Comparison of ENCODE assay signal across 16 cellular contexts in the genomic region with DNA sequence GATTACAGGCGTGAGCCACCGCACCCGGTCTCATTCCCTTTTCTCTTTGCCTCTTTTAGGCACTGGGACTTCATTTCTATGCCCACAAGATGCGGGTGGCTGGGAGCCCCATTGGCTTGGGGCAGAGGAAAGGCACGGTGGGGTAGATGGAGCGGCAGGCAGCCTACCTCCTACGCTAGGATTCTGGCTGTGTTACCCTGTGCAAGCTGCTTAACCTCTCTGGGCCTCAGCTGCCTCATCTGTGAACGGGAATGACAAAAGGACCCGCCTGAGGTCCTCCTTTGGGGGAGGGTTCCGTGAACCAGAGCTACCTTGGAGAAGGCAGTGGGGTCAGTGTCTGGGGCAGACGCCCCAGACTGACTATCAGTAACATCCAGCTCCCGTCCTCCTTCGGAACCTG. TPM values are rescaled to one million over a fixed set of nuclear protein-coding genes. Genes with fewer than 3 reads are reported as not detected.
A peak's percentile ranks its signal among the peaks of the same experiment; 100 is the strongest.
DNase-seq lines count a peak whose midpoint lies in the region; ATAC-seq, FAIRE-seq and TF ChIP-seq lines count a peak whose summit lies in the region.
"Had no signal": no experiment of that assay in that cellular context is flagged by ENCODE, and none has a peak within 500 bp of the region (broad histone marks: within the 10 kb centered on the region; RNA-seq: fewer than 3 reads in every experiment).

No MANE protein-coding gene starts in this region.

- no peak overlapping the region for H4K8ac ChIP-seq in neuronal stem cell (ENCODE audit: low read depth, low read length)

- TF ChIP-seq CTCF in K562 (IDR thresholded peaks at IDR 0.05 in 2 of 3, conservative IDR thresholded peaks at IDR 0.05 in 1 of 3; ENCODE audit: insufficient read depth in 2 of 3, low read depth in 1 of 3, low read length in 3 of 3) (no peak), mammary epithelial cell (conservative IDR thresholded peaks at IDR 0.05 in 1 of 2, IDR thresholded peaks at IDR 0.05 in 1 of 2; ENCODE audit: extremely low read depth in 1 of 2, insufficient read depth in 1 of 2, low read depth in 1 of 2, low read length in 2 of 2) (no peak), type B pancreatic cell (conservative IDR thresholded peaks at IDR 0.05) (no peak)

- peak overlapping the region; percentile 71 to 95 (median 85) for H3K4me2 ChIP-seq in BLaER1 treated with 17β-estradiol and CSF1 and Interleukin-3, amounts not matched to agents 10 nM and 100 nM
- H3K4me2 ChIP-seq in K562 (ENCODE audit: insufficient read depth, low read length) (no peak overlapping the region), neuronal stem cell (ENCODE audit: insufficient read depth, low read length, poor library complexity, severe bottlenecking) (no peak overlapping the region), mammary epithelial cell (ENCODE audit: insufficient read depth, low read depth, low read length) (no peak overlapping the region)

- H3K27ac Mint-ChIP-seq in type B pancreatic cell: no peak overlapping the region
- H3K27ac Mint-ChIP-seq: CD8-positive, alpha-beta T cell had no signal

- peaks cover 2% of the 10 kb centered on the region for H3K79me1 ChIP-seq in neuronal stem cell (ENCODE audit: low read depth, low read length)

- intact Hi-C loops in K562 (cut with micrococcal nuclease): loop anchor here (5.0 kb wide), 1 partner anchor 40 kb away; no protein-coding TSS in a partner anchor
- intact Hi-C loops in mammary epithelial cell (cut with micrococcal nuclease): no loop called here

- 55% methylated on average over 13 of the region's 13 CpGs for WGBS in K562 (ENCODE audit: insufficient coverage, low coverage, missing lambda C conversion rate)
- no CpG with 5 or more reads among the region's 13 CpGs for WGBS in neuronal stem cell (ENCODE audit: extremely low coverage in 2 of 2, insufficient read length in 2 of 2, insufficient replicate concordance in 1 of 2), 2 donors
- WGBS in mammary epithelial cell (ENCODE audit: low coverage, missing lambda C conversion rate): 90% methylated on average over 13 of the region's 13 CpGs

- H2AFZ ChIP-seq in K562 (ENCODE audit: low read depth, low read length): no peak overlapping the region
- H2AFZ ChIP-seq in neuronal stem cell (ENCODE audit: low read length): no peak overlapping the region
- no peak overlapping the region for H2AFZ ChIP-seq in mammary epithelial cell (ENCODE audit: low read depth, low read length)

- no peaks in the 10 kb centered on the region for H3K36me3 Mint-ChIP-seq in type B pancreatic cell

- H4K20me1 ChIP-seq in BLaER1 treated with 17β-estradiol and CSF1 and Interleukin-3, amounts not matched to agents 10 nM and 100 nM: peaks cover 0 to 54% (median 25%) of the 10 kb centered on the region in 11 experiments; a peak in 19 of 22 replicates
- no peaks in the 10 kb centered on the region for H4K20me1 ChIP-seq in K562 (replicated peaks; ENCODE audit: control insufficient read depth, insufficient read depth, low read length)
- H4K20me1 ChIP-seq in mammary epithelial cell (ENCODE audit: insufficient read depth, low read length): no peaks in the 10 kb centered on the region

- peaks cover 13% of the 10 kb centered on the region for H3K27me3 Mint-ChIP-seq in type B pancreatic cell

- no peak overlapping the region for H3K4me3 ChIP-seq in BLaER1 treated with 17β-estradiol and CSF1 and Interleukin-3, amounts not matched to agents 10 nM and 100 nM
- H3K4me3 ChIP-seq in K562 (no peak overlapping the region), neuronal stem cell (ENCODE audit: low read length in 2 of 2) (no peak overlapping the region), mammary epithelial cell (replicated peaks in 1 of 3; ENCODE audit: insufficient read depth in 1 of 3, low read depth in 2 of 3, low read length in 3 of 3) (no peak overlapping the region)

- H3K36me3 ChIP-seq in BLaER1 treated with 17β-estradiol and CSF1 and Interleukin-3, amounts not matched to agents 10 nM and 100 nM: peaks cover 6 to 17% (median 15%) of the 10 kb centered on the region in 11 experiments; a peak in 20 of 22 replicates
- H3K36me3 ChIP-seq in K562 (ENCODE audit: control insufficient read depth, insufficient read depth, low read length) (peaks cover 8% of the 10 kb centered on the region; the same call in 1 of the 3 replicates), neuronal stem cell (replicated peaks in 1 of 2; ENCODE audit: control insufficient read depth in 2 of 2, insufficient read depth in 2 of 2, low read length in 2 of 2) (peaks cover 4 to 11% of the 10 kb centered on the region in 2 donors), mammary epithelial cell (ENCODE audit: insufficient read depth, low read length) (no peaks in the 10 kb centered on the region)

- no peak overlapping the region for H3K4ac ChIP-seq in neuronal stem cell (ENCODE audit: low read length)

- TF ChIP-seq RAD21 in K562 (CRISPR knock-in tag; conservative IDR thresholded peaks at IDR 0.05 in 1 of 2, IDR thresholded peaks at IDR 0.05 in 1 of 2): no peak

- CTCF ChIA-PET in K562 (lab: Yijun Ruan, JAX; ENCODE audit: low intra/inter-chr PET ratio): no interaction called here
- CTCF ChIA-PET in mammary epithelial cell (lab: Charles Lee; ENCODE audit: low non-redundant PET): no interaction called here

- BruUV-seq in K562 (replicated peaks; lab: Mats Ljungman, UMichigan): no TSS peak
- no TSS peak for BruUV-seq in mammary epithelial cell (replicated peaks; lab: Mats Ljungman, UMichigan)

- FAIRE-seq in K562 (lab: Jason Lieb, UNC): no peak
- FAIRE-seq: A204.1 had no signal

- TF ChIP-seq POLR2A in K562 (conservative IDR thresholded peaks at IDR 0.05): no peak

- H3K4me1 Mint-ChIP-seq in type B pancreatic cell (ENCODE audit: unreplicated experiment): no peaks in the 10 kb centered on the region

- H3K14ac ChIP-seq in neuronal stem cell (ENCODE audit: low read length): no peak overlapping the region

- H3K27me3 ChIP-seq in BLaER1 treated with 17β-estradiol and CSF1 and Interleukin-3, amounts not matched to agents 10 nM and 100 nM: peaks cover 0 to 10% (median 4%) of the 10 kb centered on the region in 11 experiments; a peak in 10 of 22 replicates
- H3K27me3 ChIP-seq in K562 (ENCODE audit: control insufficient read depth in 2 of 2, insufficient read depth in 2 of 2, low read length in 2 of 2): no peaks in the 10 kb centered on the region
- no peaks in the 10 kb centered on the region for H3K27me3 ChIP-seq in neuronal stem cell (ENCODE audit: control insufficient read depth in 3 of 3, insufficient read depth in 3 of 3, low read depth in 1 of 3, low read length in 3 of 3)
- H3K27me3 ChIP-seq in mammary epithelial cell (ENCODE audit: insufficient read depth, low read length): no peaks in the 10 kb centered on the region

- no peak overlapping the region for H2BK12ac ChIP-seq in neuronal stem cell (ENCODE audit: low read length)

- peaks cover 0 to 16% (median 12%) of the 10 kb centered on the region in 11 experiments; a peak in 17 of 22 replicates for H3K9me3 ChIP-seq in BLaER1 treated with 17β-estradiol and CSF1 and Interleukin-3, amounts not matched to agents 10 nM and 100 nM (replicated peaks in 1 of 11)
- H3K9me3 ChIP-seq in K562 (replicated peaks; ENCODE audit: control insufficient read depth, insufficient read depth, low read depth, low read length): peaks cover 12% of the 10 kb centered on the region
- H3K9me3 ChIP-seq in neuronal stem cell (replicated peaks in 1 of 2; ENCODE audit: control insufficient read depth in 2 of 2, insufficient read depth in 1 of 2, low read depth in 1 of 2, low read length in 2 of 2): peaks cover 5 to 11% of the 10 kb centered on the region in 2 donors
- peaks cover 5% of the 10 kb centered on the region for H3K9me3 ChIP-seq in mammary epithelial cell (replicated peaks; ENCODE audit: insufficient read depth, low read length)

- no peak overlapping the region for H4K91ac ChIP-seq in neuronal stem cell (ENCODE audit: low read depth, low read length, poor library complexity)

- no peak overlapping the region for H2BK5ac ChIP-seq in neuronal stem cell (ENCODE audit: low read length)

- DNase-seq in K562 (ENCODE audit: extremely low read depth in 1 of 4, low spot score in 3 of 4) (no peak), neuronal stem cell (ENCODE audit: low spot score) (no peak), mammary epithelial cell (no peak), type B pancreatic cell (ENCODE audit: extremely low spot score, unreplicated experiment) (no peak)
- DNase-seq in effector CD4-positive, alpha-beta T cell: no peak
- DNase-seq: ACHN; Calu3; CD8-positive, alpha-beta T cell; DMS79 treated with DMSO at 0.1 percent for 48 hours; GOT3; H7 had no signal

- H3K23ac ChIP-seq in neuronal stem cell (ENCODE audit: low read depth, low read length, poor library complexity): no peak overlapping the region

- peaks cover 51 to 77% (median 71%) of the 10 kb centered on the region in 10 experiments for H3K4me1 ChIP-seq in BLaER1 treated with 17β-estradiol and CSF1 and Interleukin-3, amounts not matched to agents 10 nM and 100 nM
- H3K4me1 ChIP-seq in K562 (replicated peaks in 1 of 2; ENCODE audit: control insufficient read depth in 2 of 2, insufficient read depth in 2 of 2, low read length in 2 of 2) (peaks cover 3 to 39% of the 10 kb centered on the region in 2 experiments; a peak in 3 of 5 replicates), neuronal stem cell (ENCODE audit: control insufficient read depth in 2 of 2, insufficient read depth in 1 of 2, low read depth in 1 of 2, low read length in 2 of 2) (peaks cover 4 to 13% of the 10 kb centered on the region in 2 donors), mammary epithelial cell (ENCODE audit: insufficient read depth, low read length) (no peaks in the 10 kb centered on the region)

- no peak overlapping the region for H3K4me3 Mint-ChIP-seq in type B pancreatic cell
- H3K4me3 Mint-ChIP-seq: CD8-positive, alpha-beta T cell had no signal

- H2BK15ac ChIP-seq in neuronal stem cell (ENCODE audit: low read length): no peak overlapping the region

- dilution Hi-C loops in mammary epithelial cell (cut with HindIII; ENCODE audit: low sequenced_read_pairs): loop anchor here (5.0 kb wide), 1 partner anchor 40 kb away; no protein-coding TSS in a partner anchor

- H3K9ac ChIP-seq in BLaER1 treated with 17β-estradiol and CSF1 and Interleukin-3, amounts not matched to agents 10 nM and 100 nM: peak overlapping the region in 6 of 11 experiments; percentile 28 to 60 (median 54); a peak in 8 of 22 replicates
- H3K9ac ChIP-seq in K562 (ENCODE audit: insufficient read depth in 1 of 2, low read depth in 2 of 2, low read length in 2 of 2) (peak overlapping the region in 1 of 2 experiments; percentile 55; a peak in 1 of 4 replicates), neuronal stem cell (ENCODE audit: low read depth, low read length, poor library complexity) (no peak overlapping the region), mammary epithelial cell (ENCODE audit: insufficient read depth, low read length) (no peak overlapping the region)

- H3K9me3 Mint-ChIP-seq in type B pancreatic cell: no peaks in the 10 kb centered on the region

- in situ Hi-C loops in K562 (cut with MboI) (loop anchor here (5.0 to 10.0 kb wide), 2 partner anchors 82 to 160 kb away; a partner anchor contains a TSS), mammary epithelial cell (cut with MboI; ENCODE audit: low sequenced_read_pairs in 2 of 2) (no loop called here)

- H2BK120ac ChIP-seq in neuronal stem cell (ENCODE audit: low read depth, low read length): no peak overlapping the region

- H3K79me2 ChIP-seq in K562 (ENCODE audit: control insufficient read depth, insufficient read depth, low read length): no peaks in the 10 kb centered on the region
- no peaks in the 10 kb centered on the region for H3K79me2 ChIP-seq in mammary epithelial cell (ENCODE audit: insufficient read depth, low read length)

- POLR2A ChIA-PET in K562 (lab: Yijun Ruan, JAX): interaction anchor here (0.5 to 4.2 kb wide), 5 partner anchors 10 to 149 kb away, joined by 3 to 13 read pairs (median 4); a partner anchor contains a TSS

- H2AK5ac ChIP-seq in neuronal stem cell (ENCODE audit: low read depth, low read length): peak overlapping the region; percentile 89

- no peak for ATAC-seq in K562
- no peak for ATAC-seq in GM19324 (IDR thresholded peaks at IDR 0.05; ENCODE audit: low FRiP score, unreplicated experiment)
- ATAC-seq: CD8-positive, alpha-beta T cell; HCT116 had no signal

- H3K27ac ChIP-seq in BLaER1 treated with 17β-estradiol and CSF1 and Interleukin-3, amounts not matched to agents 10 nM and 100 nM: peak overlapping the region in 5 of 11 experiments; percentile 48 to 69 (median 64); a peak in 5 of 22 replicates
- H3K27ac ChIP-seq in K562 (ENCODE audit: extremely low read depth, low read depth, low read length) (no peak overlapping the region), neuronal stem cell (replicated peaks; ENCODE audit: low read length) (no peak overlapping the region), mammary epithelial cell (ENCODE audit: insufficient read depth, low read depth, low read length) (no peak overlapping the region)

- H3K9me1 ChIP-seq in K562 (ENCODE audit: control insufficient read depth, insufficient read depth, low read length): no peaks in the 10 kb centered on the region

- no peak overlapping the region for H3K18ac ChIP-seq in neuronal stem cell (ENCODE audit: low read length)

- TF ChIP-seq EP300 in K562 (IDR thresholded peaks at IDR 0.05; ENCODE audit: low read length): no peak

RNA-seq across cellular contexts. Expression of a gene that starts 9.3 kb away (rescaled TPM):
- not detected in 2 replicates for total RNA-seq in K562 (2011; cell fraction: chromatin; rRNA removed; ENCODE audit: low replicate concordance)
- total RNA-seq in K562 (2011; cell fraction: nucleolus; rRNA removed): not detected in 2 replicates
- not detected in 2 replicates for total RNA-seq in K562 (2011; cell fraction: nucleoplasm; rRNA removed)
- total RNA-seq in K562 (2014; rRNA removed) (0.05 TPM in 1 of 2 replicates, not detected in the other), K562 (2014; rRNA removed; fragmentation: Illumina TruSeq; extraction: Trizol) (not detected in 2 replicates), K562 (2015; rRNA removed; fragmentation: Illumina TruSeq; extraction: Trizol) (not detected in 2 replicates), K562 (2021) (not detected in 2 replicates), mammary epithelial cell (not detected), type B pancreatic cell (ENCODE audit: low replicate concordance) (not detected in 2 replicates)
- polyA plus RNA-seq in K562 (2011; rRNA removed) (0.03 and 0.07 TPM in 2 replicates), K562 (2014; fragmentation: Illumina TruSeq; extraction: Trizol) (not detected in 2 replicates), K562 (2014; fragmentation: Nextera tagmentation; extraction: Ambion mirVana) (under 1 TPM in 1 of 2 experiments, not detected in 1; 0.03 TPM), K562 (2014; rRNA removed) (not detected in 2 replicates), mammary epithelial cell (not detected)
- polyA plus RNA-seq in K562 (2011; cell fraction: cytosol; rRNA removed): 0.06 and 0.07 TPM in 2 replicates
- polyA plus RNA-seq in K562 (2011; cell fraction: nucleus; rRNA removed): not detected in 2 replicates
- 0.47 and 1.6 TPM in 2 replicates for polyA plus RNA-seq in K562 (2012)
- polyA minus RNA-seq in K562 (2011; rRNA and poly(A)+ RNA removed): not detected in 2 replicates
- polyA minus RNA-seq in K562 (2011; cell fraction: cytosol; rRNA and poly(A)+ RNA removed): not detected in 2 replicates
- not detected in 2 replicates for polyA minus RNA-seq in K562 (2011; cell fraction: nucleus; rRNA and poly(A)+ RNA removed)
- polyA plus RNA-seq in neuronal stem cell (2013, experiment 1 of 2): 0.99 TPM
- 1.1 TPM for polyA plus RNA-seq in neuronal stem cell (2013, experiment 2 of 2)
- not detected for polyA minus RNA-seq in mammary epithelial cell
- total RNA-seq: Calu3 had no signal
- polyA plus RNA-seq: BJ had no signal

RNA-seq across cellular contexts. Expression of a gene that starts 11.1 kb away (rescaled TPM):
- total RNA-seq in K562 (2011; cell fraction: chromatin; rRNA removed; ENCODE audit: low replicate concordance): 46.8 and 94.0 TPM in 2 replicates
- 108 and 115 TPM in 2 replicates for total RNA-seq in K562 (2011; cell fraction: nucleolus; rRNA removed)
- total RNA-seq in K562 (2011; cell fraction: nucleoplasm; rRNA removed): 89.3 and 125 TPM in 2 replicates
- 408 and 578 TPM in 2 replicates for total RNA-seq in K562 (2014; rRNA removed)
- total RNA-seq in K562 (2014; rRNA removed; fragmentation: Illumina TruSeq; extraction: Trizol): 117 and 146 TPM in 2 replicates
- total RNA-seq in K562 (2015; rRNA removed; fragmentation: Illumina TruSeq; extraction: Trizol): 261 and 265 TPM in 2 replicates
- 284 and 286 TPM in 2 replicates for total RNA-seq in K562 (2021)
- 450 and 480 TPM in 2 replicates for polyA plus RNA-seq in K562 (2011; rRNA removed)
- polyA plus RNA-seq in K562 (2011; cell fraction: cytosol; rRNA removed): 1,525 and 1,825 TPM in 2 replicates
- 285 TPM in 2 replicates for polyA plus RNA-seq in K562 (2011; cell fraction: nucleus; rRNA removed)
- 272 and 399 TPM in 2 replicates for polyA plus RNA-seq in K562 (2012)
- 147 and 242 TPM in 2 replicates for polyA plus RNA-seq in K562 (2014; fragmentation: Illumina TruSeq; extraction: Trizol)
- 100 to 1,000 TPM in 1 of 2 experiments, 10 to 100 TPM in 1; 40.5 to 147 TPM for polyA plus RNA-seq in K562 (2014; fragmentation: Nextera tagmentation; extraction: Ambion mirVana)
- 650 and 690 TPM in 2 replicates for polyA plus RNA-seq in K562 (2014; rRNA removed)
- polyA minus RNA-seq in K562 (2011; rRNA and poly(A)+ RNA removed): 39.4 and 52.2 TPM in 2 replicates
- 59.3 and 94.0 TPM in 2 replicates for polyA minus RNA-seq in K562 (2011; cell fraction: cytosol; rRNA and poly(A)+ RNA removed)
- 39.6 and 56.8 TPM in 2 replicates for polyA minus RNA-seq in K562 (2011; cell fraction: nucleus; rRNA and poly(A)+ RNA removed)
- polyA plus RNA-seq in neuronal stem cell (2013, experiment 1 of 2): 368 TPM
- polyA plus RNA-seq in neuronal stem cell (2013, experiment 2 of 2): 371 TPM
- 10 to 100 TPM; 67.7 to 91.6 TPM for total RNA-seq in mammary epithelial cell
- 442 TPM for polyA plus RNA-seq in mammary epithelial cell
- 35.3 TPM for polyA minus RNA-seq in mammary epithelial cell
- 125 and 134 TPM in 2 replicates for total RNA-seq in type B pancreatic cell (ENCODE audit: low replicate concordance)

RNA-seq across cellular contexts. Expression of a gene that starts 11.2 kb away (rescaled TPM):
- total RNA-seq in K562 (2011; cell fraction: chromatin; rRNA removed; ENCODE audit: low replicate concordance): 147 and 415 TPM in 2 replicates
- 310 and 318 TPM in 2 replicates for total RNA-seq in K562 (2011; cell fraction: nucleolus; rRNA removed)
- 175 and 195 TPM in 2 replicates for total RNA-seq in K562 (2011; cell fraction: nucleoplasm; rRNA removed)
- 32.0 and 33.9 TPM in 2 replicates for total RNA-seq in K562 (2014; rRNA removed)
- total RNA-seq in K562 (2014; rRNA removed; fragmentation: Illumina TruSeq; extraction: Trizol): 2.6 and 4.1 TPM in 2 replicates
- total RNA-seq in K562 (2015; rRNA removed; fragmentation: Illumina TruSeq; extraction: Trizol): 15.1 and 16.9 TPM in 2 replicates
- total RNA-seq in K562 (2021): 63.6 and 74.0 TPM in 2 replicates
- 24.9 and 30.0 TPM in 2 replicates for polyA plus RNA-seq in K562 (2011; rRNA removed)
- 28.7 and 44.8 TPM in 2 replicates for polyA plus RNA-seq in K562 (2011; cell fraction: cytosol; rRNA removed)
- 317 and 559 TPM in 2 replicates for polyA plus RNA-seq in K562 (2011; cell fraction: nucleus; rRNA removed)
- polyA plus RNA-seq in K562 (2012): 67.0 and 110 TPM in 2 replicates
- polyA plus RNA-seq in K562 (2014; fragmentation: Illumina TruSeq; extraction: Trizol): 8.4 and 19.9 TPM in 2 replicates
- under 1 TPM; 0.20 to 0.29 TPM for polyA plus RNA-seq in K562 (2014; fragmentation: Nextera tagmentation; extraction: Ambion mirVana)
- 62.9 and 81.2 TPM in 2 replicates for polyA plus RNA-seq in K562 (2014; rRNA removed)
- 3.4 and 6.9 TPM in 2 replicates for polyA minus RNA-seq in K562 (2011; rRNA and poly(A)+ RNA removed)
- polyA minus RNA-seq in K562 (2011; cell fraction: cytosol; rRNA and poly(A)+ RNA removed): 14.0 and 22.7 TPM in 2 replicates
- polyA minus RNA-seq in K562 (2011; cell fraction: nucleus; rRNA and poly(A)+ RNA removed): 52.0 and 52.1 TPM in 2 replicates
- 32.8 TPM for polyA plus RNA-seq in neuronal stem cell (2013, experiment 1 of 2)
- 31.5 TPM for polyA plus RNA-seq in neuronal stem cell (2013, experiment 2 of 2)
- 10 to 100 TPM; 21.8 to 50.7 TPM for total RNA-seq in mammary epithelial cell
- 13.5 TPM for polyA plus RNA-seq in mammary epithelial cell
- polyA minus RNA-seq in mammary epithelial cell: 3.9 TPM
- 131 and 149 TPM in 2 replicates for total RNA-seq in type B pancreatic cell (ENCODE audit: low replicate concordance)

RNA-seq across cellular contexts. Expression of a gene that starts 35.3 kb away (rescaled TPM):
- total RNA-seq in K562 (2011; cell fraction: chromatin; rRNA removed; ENCODE audit: low replicate concordance): 0.49 TPM in 1 of 2 replicates, not detected in the other
- total RNA-seq in K562 (2011; cell fraction: nucleolus; rRNA removed): 0.17 TPM in 1 of 2 replicates, not detected in the other
- total RNA-seq in K562 (2011; cell fraction: nucleoplasm; rRNA removed): not detected in 2 replicates
- total RNA-seq in K562 (2014; rRNA removed) (0.16 TPM in 1 of 2 replicates, not detected in the other), K562 (2014; rRNA removed; fragmentation: Illumina TruSeq; extraction: Trizol) (not detected in 2 replicates), K562 (2015; rRNA removed; fragmentation: Illumina TruSeq; extraction: Trizol) (not detected in 2 replicates), K562 (2021) (0.13 and 0.40 TPM in 2 replicates), mammary epithelial cell (not detected), type B pancreatic cell (ENCODE audit: low replicate concordance) (0.10 TPM in 1 of 2 replicates, not detected in the other)
- polyA plus RNA-seq in K562 (2011; rRNA removed) (0.03 TPM in 1 of 2 replicates, not detected in the other), K562 (2014; fragmentation: Illumina TruSeq; extraction: Trizol) (0.06 TPM in 1 of 2 replicates, not detected in the other), K562 (2014; fragmentation: Nextera tagmentation; extraction: Ambion mirVana) (not detected), K562 (2014; rRNA removed) (0.07 TPM in 1 of 2 replicates, not detected in the other), mammary epithelial cell (not detected)
- not detected in 2 replicates for polyA plus RNA-seq in K562 (2011; cell fraction: cytosol; rRNA removed)
- polyA plus RNA-seq in K562 (2011; cell fraction: nucleus; rRNA removed): 0.10 TPM in 1 of 2 replicates, not detected in the other
- 0.27 and 0.66 TPM in 2 replicates for polyA plus RNA-seq in K562 (2012)
- polyA minus RNA-seq in K562 (2011; rRNA and poly(A)+ RNA removed): not detected in 2 replicates
- polyA minus RNA-seq in K562 (2011; cell fraction: cytosol; rRNA and poly(A)+ RNA removed): not detected in 2 replicates
- polyA minus RNA-seq in K562 (2011; cell fraction: nucleus; rRNA and poly(A)+ RNA removed): 0.11 and 0.13 TPM in 2 replicates
- not detected for polyA plus RNA-seq in neuronal stem cell (2013, experiment 1 of 2)
- not detected for polyA plus RNA-seq in neuronal stem cell (2013, experiment 2 of 2)
- polyA minus RNA-seq in mammary epithelial cell: not detected
- total RNA-seq: Calu3; CD8-positive, alpha-beta T cell; H7 had no signal
- polyA plus RNA-seq: BJ had no signal

RNA-seq across cellular contexts. Expression of a gene that starts 42.8 kb away (rescaled TPM):
- total RNA-seq in K562 (2011; cell fraction: chromatin; rRNA removed; ENCODE audit: low replicate concordance): 1.7 TPM in 1 of 2 replicates, not detected in the other
- total RNA-seq in K562 (2011; cell fraction: nucleolus; rRNA removed): 0.33 and 0.66 TPM in 2 replicates
- 0.15 TPM in 1 of 2 replicates, not detected in the other for total RNA-seq in K562 (2011; cell fraction: nucleoplasm; rRNA removed)
- total RNA-seq in K562 (2014; rRNA removed): not detected in 2 replicates
- not detected in 2 replicates for total RNA-seq in K562 (2014; rRNA removed; fragmentation: Illumina TruSeq; extraction: Trizol)
- not detected in 2 replicates for total RNA-seq in K562 (2015; rRNA removed; fragmentation: Illumina TruSeq; extraction: Trizol)
- 0.11 TPM in 1 of 2 replicates, not detected in the other for total RNA-seq in K562 (2021)
- polyA plus RNA-seq in K562 (2011; rRNA removed): 0.01 TPM in 1 of 2 replicates, not detected in the other
- polyA plus RNA-seq in K562 (2011; cell fraction: cytosol; rRNA removed): 0.03 TPM in 1 of 2 replicates, not detected in the other
- polyA plus RNA-seq in K562 (2011; cell fraction: nucleus; rRNA removed): 0.04 and 0.24 TPM in 2 replicates
- polyA plus RNA-seq in K562 (2012): 0.34 and 2.1 TPM in 2 replicates
- polyA plus RNA-seq in K562 (2014; fragmentation: Illumina TruSeq; extraction: Trizol): not detected in 2 replicates
- polyA plus RNA-seq in K562 (2014; fragmentation: Nextera tagmentation; extraction: Ambion mirVana): not detected
- 0.03 TPM in 1 of 2 replicates, not detected in the other for polyA plus RNA-seq in K562 (2014; rRNA removed)
- polyA minus RNA-seq in K562 (2011; rRNA and poly(A)+ RNA removed): not detected in 2 replicates
- not detected in 2 replicates for polyA minus RNA-seq in K562 (2011; cell fraction: cytosol; rRNA and poly(A)+ RNA removed)
- 0.11 TPM in 1 of 2 replicates, not detected in the other for polyA minus RNA-seq in K562 (2011; cell fraction: nucleus; rRNA and poly(A)+ RNA removed)
- 0.04 TPM for polyA plus RNA-seq in neuronal stem cell (2013, experiment 1 of 2)
- polyA plus RNA-seq in neuronal stem cell (2013, experiment 2 of 2): 0.03 TPM
- not detected for total RNA-seq in mammary epithelial cell
- not detected for polyA plus RNA-seq in mammary epithelial cell
- polyA minus RNA-seq in mammary epithelial cell: not detected
- total RNA-seq in type B pancreatic cell (ENCODE audit: low replicate concordance): 0.41 TPM in 1 of 2 replicates, not detected in the other
- total RNA-seq: Calu3; CD8-positive, alpha-beta T cell; H7 had no signal
- polyA plus RNA-seq: BJ had no signal

Comparison
In these comparisons a context has a peak if more than half of its experiments do, and no peak if none do; other contexts are left out.
1. H3K4me2 ChIP-seq: peak in BLaER1 treated with 17β-estradiol and CSF1 and Interleukin-3, amounts not matched to agents 10 nM and 100 nM (11 of 11); none in K562 (single experiment), neuronal stem cell (single experiment) and mammary epithelial cell (single experiment).
2. H3K9ac ChIP-seq: peak in BLaER1 treated with 17β-estradiol and CSF1 and Interleukin-3, amounts not matched to agents 10 nM and 100 nM (6 of 11); none in neuronal stem cell (single experiment) and mammary epithelial cell (single experiment).